In genomic region chr10:1100691-1101368, GRCh38 we compare ENCODE assay signal across 14 cellular contexts. TPM values are rescaled to one million over a fixed set of nuclear protein-coding genes. Genes with fewer than 3 reads are reported as not detected.
DNase-seq lines count a peak whose midpoint lies in the region; ATAC-seq and TF ChIP-seq lines count a peak whose summit lies in the region.
"Had no signal": no experiment of that assay in that cellular context is flagged by ENCODE, and none has a peak within 500 bp of the region (broad histone marks: within the 10 kb centered on the region; RNA-seq: fewer than 3 reads in every experiment).

No MANE protein-coding gene starts in this region.

- no peaks in the 10 kb centered on the region for H3K9me2 ChIP-seq in HCT116 (ENCODE audit: insufficient read depth)

- no peaks in the 10 kb centered on the region for H3K4me1 ChIP-seq in HCT116 (ENCODE audit: control insufficient read depth in 1 of 2, insufficient read depth in 2 of 2, low read length in 2 of 2)

- no peaks in the 10 kb centered on the region; the same call in 1 of the 2 replicates for H3K79me2 ChIP-seq in HCT116 (ENCODE audit: insufficient read depth, low read length)

- no peak for TF ChIP-seq RAD21 in HCT116 (IDR thresholded peaks at IDR 0.05; ENCODE audit: low read depth)

- ATAC-seq in HCT116: peak; percentile 52; the same call in 1 of the 2 replicates
- ATAC-seq in naive thymus-derived CD8-positive, alpha-beta T cell: no peak

- H3K27me3 ChIP-seq in HCT116 (ENCODE audit: insufficient read depth, low read length): no peaks in the 10 kb centered on the region
- H3K27me3 ChIP-seq: dorsolateral prefrontal cortex, ovary had no signal

- RAD21 ChIA-PET in HCT116 (lab: Charles Lee; ENCODE audit: low non-redundant PET in 1 of 2, low total read pairs in 2 of 2, uncharacterized antibody in 2 of 2, unreplicated experiment in 2 of 2): no interaction called here

- no peak overlapping the region for H3K9ac ChIP-seq in HCT116 (ENCODE audit: low read length)

- H3K27me3 Mint-ChIP-seq in chondrocyte (ENCODE audit: low read depth): no peaks in the 10 kb centered on the region
- H3K27me3 Mint-ChIP-seq in naive thymus-derived CD8-positive, alpha-beta T cell: no peaks in the 10 kb centered on the region

- H3K27ac Mint-ChIP-seq in chondrocyte (ENCODE audit: unreplicated experiment): no peak overlapping the region
- H3K27ac Mint-ChIP-seq in naive thymus-derived CD8-positive, alpha-beta T cell: peak overlapping the region in 8 of 10 donors; percentile 19 to 78 (median 58)

- no peak for TF ChIP-seq POLR2A in HCT116 (IDR thresholded peaks at IDR 0.05; ENCODE audit: borderline replicate concordance, extremely low read depth, insufficient read depth, insufficient read length)

- no peaks in the 10 kb centered on the region for H3K9me3 ChIP-seq in HCT116 (ENCODE audit: control insufficient read depth in 1 of 2, insufficient read depth in 1 of 2, low read depth in 1 of 2, low read length in 2 of 2)
- H3K9me3 ChIP-seq: ovary had no signal

- intact Hi-C loops in HCT116 (cut with micrococcal nuclease): no loop called here

- no peaks in the 10 kb centered on the region for H3K9me3 Mint-ChIP-seq in chondrocyte (ENCODE audit: low read depth)
- no peaks in the 10 kb centered on the region for H3K9me3 Mint-ChIP-seq in naive thymus-derived CD8-positive, alpha-beta T cell

- peak; percentile 23 for DNase-seq in NCI-H510A treated with DMSO at 0.1 percent for 48 hours (lab: John Stamatoyannopoulos, UW)
- no peak for DNase-seq in NCI-H510A (lab: John Stamatoyannopoulos, UW)
- no peak for DNase-seq in HCT116 (ENCODE audit: low read depth, low spot score)
- DNase-seq in chondrocyte (ENCODE audit: low spot score): no peak
- no peak for DNase-seq in naive thymus-derived CD8-positive, alpha-beta T cell
- DNase-seq in dermis blood vessel endothelial cell: no peak
- no peak for DNase-seq in NCI-H1417 treated with DMSO at 0.1 percent for 48 hours (lab: John Stamatoyannopoulos, UW)
- no peak for DNase-seq in activated gamma-delta T cell (lab: John Stamatoyannopoulos, UW)
- DNase-seq: amygdala, dorsolateral prefrontal cortex, MM.1S, ovary, WERI-Rb-1 had no signal

- H2AFZ ChIP-seq in HCT116 (ENCODE audit: low read depth, low read length, poor library complexity, severe bottlenecking): no peak overlapping the region

- no peak for TF ChIP-seq CTCF in HCT116 (IDR thresholded peaks at IDR 0.05 in 2 of 3, conservative IDR thresholded peaks at IDR 0.05 in 1 of 3; ENCODE audit: borderline replicate concordance in 1 of 3, insufficient read depth in 1 of 3, low read depth in 2 of 3, low read length in 2 of 3)
- peak; percentile 39 for TF ChIP-seq CTCF in chondrocyte (IDR thresholded peaks at IDR 0.05)

- no peak overlapping the region for H3K4me3 Mint-ChIP-seq in chondrocyte (ENCODE audit: unreplicated experiment)
- H3K4me3 Mint-ChIP-seq in naive thymus-derived CD8-positive, alpha-beta T cell: no peak overlapping the region

- H4K20me1 ChIP-seq in HCT116 (ENCODE audit: insufficient read depth): no peaks in the 10 kb centered on the region

- BruUV-seq in HCT116 (replicated peaks; lab: Mats Ljungman, UMichigan): no TSS peak

- POLR2A ChIA-PET in HCT116 (lab: Charles Lee): no interaction called here
- POLR2A ChIA-PET in naive thymus-derived CD8-positive, alpha-beta T cell (lab: Charles Lee): no interaction called here

- H3K4me3 ChIP-seq in HCT116 (replicated peaks in 1 of 2; ENCODE audit: low read depth in 1 of 2, low read length in 2 of 2): no peak overlapping the region
- H3K4me3 ChIP-seq: dorsolateral prefrontal cortex, ovary, smooth muscle cell had no signal

- H3K4me2 ChIP-seq in HCT116 (ENCODE audit: low read length): no peak overlapping the region
- H3K4me2 ChIP-seq: smooth muscle cell had no signal

- H3K36me3 ChIP-seq in HCT116 (ENCODE audit: control insufficient read depth in 1 of 2, insufficient read depth in 2 of 2, low read length in 2 of 2): peaks cover 0 to 7% of the 10 kb centered on the region in 2 experiments; a peak in 2 of 4 replicates
- H3K36me3 ChIP-seq: ovary, WERI-Rb-1 had no signal

- peaks cover 14% of the 10 kb centered on the region for H3K4me1 Mint-ChIP-seq in chondrocyte (ENCODE audit: low read depth)
- H3K4me1 Mint-ChIP-seq in naive thymus-derived CD8-positive, alpha-beta T cell: peaks cover 14 to 28% (median 20%) of the 10 kb centered on the region in 4 donors

- peaks cover 34% of the 10 kb centered on the region for H3K36me3 Mint-ChIP-seq in chondrocyte (ENCODE audit: low read depth)
- H3K36me3 Mint-ChIP-seq in naive thymus-derived CD8-positive, alpha-beta T cell: peaks cover 0 to 49% (median 9%) of the 10 kb centered on the region in 3 donors

- no peak overlapping the region for H3K27ac ChIP-seq in HCT116 (ENCODE audit: low read depth, low read length)
- H3K27ac ChIP-seq: ovary, WERI-Rb-1 had no signal

- CTCF ChIA-PET in HCT116 (lab: Charles Lee): no interaction called here

TF ChIP-seq in HCT116, 20 proteins besides CTCF, POLR2A, EP300 and RAD21:
- no peak for TF ChIP-seq YY1 (IDR thresholded peaks at IDR 0.05; ENCODE audit: extremely low read depth, insufficient replicate concordance, low read depth, low read length)
- TF ChIP-seq CBX3 (IDR thresholded peaks at IDR 0.05; ENCODE audit: low read depth): no peak
- TF ChIP-seq CEBPB (IDR thresholded peaks at IDR 0.05; ENCODE audit: low read depth): no peak
- TF ChIP-seq SIN3A (IDR thresholded peaks at IDR 0.05; ENCODE audit: low read depth): no peak
- no peak for TF ChIP-seq ATF3 (IDR thresholded peaks at IDR 0.05)

RNA-seq across cellular contexts. Expression of gene WDR37, which starts 44.6 kb away (rescaled TPM):
- 9.1 TPM for total RNA-seq in HCT116 (2021; ENCODE audit: unreplicated experiment)
- 5.7 and 6.4 TPM in 2 replicates for polyA plus RNA-seq in HCT116 (2012)
- total RNA-seq in chondrocyte: 10.9 to 15.5 TPM (median 12.4 TPM) in 3 replicates
- total RNA-seq in naive thymus-derived CD8-positive, alpha-beta T cell: 10 to 100 TPM; 46.8 to 49.4 TPM
- 10 to 100 TPM; 15.9 to 21.6 (median 18.0) TPM for polyA plus RNA-seq in naive thymus-derived CD8-positive, alpha-beta T cell
- 18.5 and 24.3 TPM in 2 replicates for total RNA-seq in dermis blood vessel endothelial cell

RNA-seq across cellular contexts. Expression of gene IDI1, which starts 51.9 kb away (rescaled TPM):
- total RNA-seq in HCT116 (2021; ENCODE audit: unreplicated experiment): 37.8 TPM
- polyA plus RNA-seq in HCT116 (2012): 25.3 and 27.4 TPM in 2 replicates
- total RNA-seq in chondrocyte: 39.0 to 45.7 TPM (median 40.6 TPM) in 3 replicates
- 10 to 100 TPM; 29.0 to 33.9 TPM for total RNA-seq in naive thymus-derived CD8-positive, alpha-beta T cell
- polyA plus RNA-seq in naive thymus-derived CD8-positive, alpha-beta T cell: 10 to 100 TPM; 31.0 to 53.5 (median 33.9) TPM
- 59.6 and 95.5 TPM in 2 replicates for total RNA-seq in dermis blood vessel endothelial cell
